Comparison of ENCODE assay signal across 23 cellular contexts in genomic region chr3:185351371-185351770, GRCh38. TPM values are rescaled to one million over a fixed set of nuclear protein-coding genes. Genes with fewer than 3 reads are reported as not detected.
DNase-seq lines count a peak whose midpoint lies in the region; ATAC-seq and TF ChIP-seq lines count a peak whose summit lies in the region.
"Had no signal": no experiment of that assay in that cellular context is flagged by ENCODE, and none has a peak within 500 bp of the region (broad histone marks: within the 10 kb centered on the region; RNA-seq: fewer than 3 reads in every experiment).

No MANE protein-coding gene starts in this region.

- BruUV-seq in PC-3 (replicated peaks; lab: Mats Ljungman, UMichigan): no TSS peak

- H4K20me1 ChIP-seq in PC-3 (ENCODE audit: low read length): no peaks in the 10 kb centered on the region

- H3K9me2 ChIP-seq in PC-3 (replicated peaks; ENCODE audit: low read length): no peaks in the 10 kb centered on the region

- peaks cover 13% of the 10 kb centered on the region for H3K4me1 ChIP-seq in PC-3 (ENCODE audit: insufficient read depth, low read length)
- H3K4me1 ChIP-seq in gastrocnemius medialis: no peaks in the 10 kb centered on the region
- H3K4me1 ChIP-seq: heart right ventricle, prostate gland, vagina had no signal

- TF ChIP-seq CTCF in PC-3 (conservative IDR thresholded peaks at IDR 0.05; ENCODE audit: low read depth, low read length): no peak
- TF ChIP-seq CTCF in fibroblast of mammary gland (conservative IDR thresholded peaks at IDR 0.05; ENCODE audit: control insufficient read depth, insufficient read depth, low read depth, low read length): no peak
- no peak for TF ChIP-seq CTCF in gastrocnemius medialis (IDR thresholded peaks at IDR 0.05 in 4 of 5, conservative IDR thresholded peaks at IDR 0.05 in 1 of 5)

- H3K9ac ChIP-seq in PC-3 (ENCODE audit: low read length): no peak overlapping the region

- no peak overlapping the region for H2AFZ ChIP-seq in PC-3 (ENCODE audit: low read length)

- ATAC-seq in PC-3 (no peak), gastrocnemius medialis (no peak), HG02642 (IDR thresholded peaks at IDR 0.05; ENCODE audit: poor library complexity, unreplicated experiment) (no peak)
- ATAC-seq: activated T-cell treated with anti-CD3 and anti-CD28 coated beads, Interleukin-2, amount 50 U/mL, for 72 hours; heart right ventricle; SK-N-SH treated with all-trans-retinoic acid at 6 μM for 48 hours had no signal

- in situ Hi-C loops in gastrocnemius medialis (cut with MboI; ENCODE audit: low sequenced_read_pairs in 4 of 4): no loop called here

- no peak for TF ChIP-seq POLR2A in gastrocnemius medialis (IDR thresholded peaks at IDR 0.05)

- H3K79me2 ChIP-seq in PC-3 (ENCODE audit: low read length): no peaks in the 10 kb centered on the region

- no peaks in the 10 kb centered on the region for H3K27me3 ChIP-seq in PC-3 (ENCODE audit: low read length)
- no peaks in the 10 kb centered on the region for H3K27me3 ChIP-seq in gastrocnemius medialis
- H3K27me3 ChIP-seq: heart right ventricle, vagina had no signal

- intact Hi-C loops in PC-3 (cut with micrococcal nuclease): no loop called here
- intact Hi-C loops in gastrocnemius medialis (cut with DNase I; ENCODE audit: low total_unique reads): no loop called here

- DNase-seq in ELR (ENCODE audit: low read depth) (peak; percentile 51), PC-3 (no peak), fibroblast of mammary gland (ENCODE audit: low read depth) (peak; percentile 79), renal cortical epithelial cell (ENCODE audit: low read depth) (peak; percentile 80), gastrocnemius medialis (no peak), NCI-H2196 (lab: John Stamatoyannopoulos, UW; ENCODE audit: unreplicated experiment) (no peak)
- no peak for DNase-seq in stimulated activated CD4-positive, alpha-beta T cell treated with anti-CD3 and anti-CD28 coated beads, Interleukin-15, amount 100 ng/mL, for 24 hours
- DNase-seq: activated CD4-positive, alpha-beta T cell treated with anti-CD3 and anti-CD28 coated beads, Interleukin-2, amount 10 ng/mL, durations not matched to agents 7 days and 5 days; activated naive CD4-positive, alpha-beta T cell treated with anti-CD3 and anti-CD28 coated beads for 36 hours; activated T-cell treated with anti-CD3 and anti-CD28 coated beads, Interleukin-2, amount 50 U/mL, for 72 hours; heart right ventricle; left colon; NCI-H1092; NCI-H187 treated with DMSO at 0.1 percent for 48 hours; NCI-H526 treated with DMSO at 0.1 percent for 48 hours; stimulated activated CD4-positive, alpha-beta T cell treated with anti-CD3 and anti-CD28 coated beads, Interleukin-2, amount 100 ng/mL, for 24 hours; T-helper 2 cell had no signal

- H3K36me3 ChIP-seq in PC-3 (ENCODE audit: low read depth, low read length) (no peaks in the 10 kb centered on the region), gastrocnemius medialis (no peaks in the 10 kb centered on the region)
- H3K36me3 ChIP-seq: heart right ventricle, prostate gland, vagina had no signal

- H3K4me2 ChIP-seq in PC-3 (ENCODE audit: low read length): peak overlapping the region; percentile 23

- peaks cover 6% of the 10 kb centered on the region for H3F3A ChIP-seq in PC-3 (ENCODE audit: low read length, unreplicated experiment)

- POLR2A ChIA-PET in PC-3 (lab: Charles Lee; ENCODE audit: unreplicated experiment): no interaction called here

- CTCF ChIA-PET in PC-3 (lab: Charles Lee): no interaction called here

- no peak overlapping the region for H3K4me3 ChIP-seq in PC-3 (ENCODE audit: low read length)
- H3K4me3 ChIP-seq in fibroblast of mammary gland (ENCODE audit: control insufficient read depth, low read depth, low read length): no peak overlapping the region
- H3K4me3 ChIP-seq in gastrocnemius medialis: no peak overlapping the region
- H3K4me3 ChIP-seq: coronary artery, heart right ventricle, prostate gland, vagina had no signal

- peak overlapping the region; percentile 55 for H3K27ac ChIP-seq in PC-3 (ENCODE audit: low read length)
- H3K27ac ChIP-seq in gastrocnemius medialis: no peak overlapping the region
- H3K27ac ChIP-seq: coronary artery, heart right ventricle, prostate gland, vagina, VCaP had no signal

- H3K9me3 ChIP-seq in PC-3 (ENCODE audit: low read length) (no peaks in the 10 kb centered on the region), gastrocnemius medialis (no peaks in the 10 kb centered on the region)
- H3K9me3 ChIP-seq: heart right ventricle, prostate gland, vagina had no signal

RNA-seq across cellular contexts. Expression of gene MAP3K13, which starts 11.6 kb away (rescaled TPM):
- 24.0 and 24.4 TPM in 2 replicates for total RNA-seq in PC-3 (2014; rRNA removed)
- 35.3 and 40.7 TPM in 2 replicates for total RNA-seq in renal cortical epithelial cell
- 1 to 10 TPM; 1.6 to 6.5 (median 4.6) TPM for total RNA-seq in gastrocnemius medialis

Comparison
In these comparisons a context has a peak if more than half of its experiments do, and no peak if none do; other contexts are left out.
1. DNase-seq: peak in ELR (single experiment), fibroblast of mammary gland (single experiment) and renal cortical epithelial cell (single experiment); none in PC-3 (single experiment), gastrocnemius medialis (0 of 2), NCI-H2196 (single experiment) and stimulated activated CD4-positive, alpha-beta T cell treated with anti-CD3 and anti-CD28 coated beads, Interleukin-15, amount 100 ng/mL, for 24 hours (single experiment).